In the genomic region with DNA sequence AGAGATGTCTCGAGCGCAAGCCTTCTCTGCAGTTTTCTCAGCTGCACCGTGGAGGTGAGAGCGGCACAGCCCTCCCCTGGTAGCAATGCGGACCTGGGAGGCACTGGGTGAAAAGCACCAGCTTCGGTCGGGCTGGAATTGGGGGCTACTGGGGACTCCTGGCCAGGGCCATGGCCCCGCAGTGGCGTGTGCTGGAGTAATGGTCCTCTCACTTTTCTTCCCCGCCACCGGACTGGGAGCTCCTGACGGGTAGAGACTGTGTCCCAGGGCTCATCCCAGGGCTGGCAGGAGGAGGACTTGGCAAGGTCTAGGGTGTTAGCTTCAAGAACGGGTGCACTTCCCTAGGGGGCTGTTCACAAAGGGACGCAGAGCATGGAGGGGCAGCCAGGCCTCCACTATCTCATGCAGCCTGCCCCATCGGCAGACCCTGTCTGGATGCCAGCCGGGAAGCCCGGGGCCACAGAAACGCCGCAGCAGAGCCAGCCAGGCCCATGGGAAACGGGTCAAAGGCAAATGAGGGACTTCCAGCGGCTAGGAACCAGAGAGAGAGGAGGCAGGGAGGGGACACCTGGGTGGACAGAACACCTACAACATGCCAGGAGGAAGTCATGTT, we compare ENCODE assay signal across 25 cellular contexts.
"Had no signal": no experiment of that assay in that cellular context is flagged by ENCODE, and none has a peak within 500 bp of the region (broad histone marks: within the 10 kb centered on the region; RNA-seq: fewer than 3 reads in every experiment).

No MANE protein-coding gene starts in this region.

- ATAC-seq: mucosa of descending colon; naive thymus-derived CD4-positive, alpha-beta T cell; natural killer cell treated with Interleukin-12 subunit alpha and Interleukin-12 subunit beta and Interleukin-15 and Interleukin-18, amount 100 ng/mL, for 72 hours; right lobe of liver; stimulated activated memory B cell treated with anti-CD40 and anti-IgM and Interleukin-4, amounts not matched to agents 10 μg/mL and 1 μg/mL and 100 μg/mL, for 72 hours; stimulated activated naive CD8-positive, alpha-beta T cell treated with anti-CD3 and anti-CD28 coated beads, Interleukin-15, amount 100 ng/mL, for 72 hours had no signal

- H3K36me3 Mint-ChIP-seq: memory B cell; naive thymus-derived CD4-positive, alpha-beta T cell; natural killer cell treated with Interleukin-12 subunit alpha and Interleukin-12 subunit beta and Interleukin-15 and Interleukin-18, amount 100 ng/mL, for 72 hours; stimulated activated memory B cell treated with anti-CD40 and anti-IgM and Interleukin-4, amounts not matched to agents 10 μg/mL and 1 μg/mL and 100 μg/mL, for 72 hours; type B pancreatic cell had no signal

- H3K4me3 Mint-ChIP-seq: memory B cell; naive thymus-derived CD4-positive, alpha-beta T cell; natural killer cell treated with Interleukin-12 subunit alpha and Interleukin-12 subunit beta and Interleukin-15 and Interleukin-18, amount 100 ng/mL, for 72 hours; stimulated activated memory B cell treated with anti-CD40 and anti-IgM and Interleukin-4, amounts not matched to agents 10 μg/mL and 1 μg/mL and 100 μg/mL, for 72 hours; stimulated activated naive CD8-positive, alpha-beta T cell treated with anti-CD3 and anti-CD28 coated beads, Interleukin-15, amount 100 ng/mL, for 72 hours; type B pancreatic cell had no signal

- H3K9me3 ChIP-seq: left ventricle myocardium inferior, mucosa of descending colon, right atrium auricular region, right lobe of liver, tibial nerve, uterus had no signal

- H3K36me3 ChIP-seq: left ventricle myocardium inferior, right atrium auricular region, right lobe of liver, tibial nerve, uterus had no signal

- H3K4me1 ChIP-seq: left ventricle myocardium inferior, parathyroid adenoma, right atrium auricular region, right lobe of liver, uterus had no signal

- H3K4me2 ChIP-seq: smooth muscle cell had no signal

- H2AFZ ChIP-seq: parathyroid adenoma had no signal

- H3K9me3 Mint-ChIP-seq: natural killer cell treated with Interleukin-12 subunit alpha and Interleukin-12 subunit beta and Interleukin-15 and Interleukin-18, amount 100 ng/mL, for 72 hours; stimulated activated naive CD8-positive, alpha-beta T cell treated with anti-CD3 and anti-CD28 coated beads, Interleukin-15, amount 100 ng/mL, for 72 hours had no signal

- H3K27ac ChIP-seq: left ventricle myocardium inferior, parathyroid adenoma, right atrium auricular region, right lobe of liver, tibial nerve, uterus had no signal

- H3K4me1 Mint-ChIP-seq: memory B cell; naive thymus-derived CD4-positive, alpha-beta T cell; stimulated activated naive CD8-positive, alpha-beta T cell treated with anti-CD3 and anti-CD28 coated beads, Interleukin-15, amount 100 ng/mL, for 72 hours had no signal

- H3K27me3 ChIP-seq: right atrium auricular region, right lobe of liver, tibial nerve, uterus had no signal

- H3K4me3 ChIP-seq: left ventricle myocardium inferior, lung, mucosa of descending colon, right atrium auricular region, right lobe of liver, smooth muscle cell, tibial nerve, uterus had no signal

- H3K9ac ChIP-seq: parathyroid adenoma had no signal

- H3K79me2 ChIP-seq: parathyroid adenoma had no signal

- H3K27ac Mint-ChIP-seq: memory B cell; naive thymus-derived CD4-positive, alpha-beta T cell; natural killer cell treated with Interleukin-12 subunit alpha and Interleukin-12 subunit beta and Interleukin-15 and Interleukin-18, amount 100 ng/mL, for 72 hours; progenitor cell of endocrine pancreas; stimulated activated memory B cell treated with anti-CD40 and anti-IgM and Interleukin-4, amounts not matched to agents 10 μg/mL and 1 μg/mL and 100 μg/mL, for 72 hours; stimulated activated naive CD8-positive, alpha-beta T cell treated with anti-CD3 and anti-CD28 coated beads, Interleukin-15, amount 100 ng/mL, for 72 hours; type B pancreatic cell had no signal

- DNase-seq: islet precursor cell; left ventricle myocardium inferior; midbrain; mucosa of descending colon; naive thymus-derived CD4-positive, alpha-beta T cell; nucleus accumbens; right lobe of liver; stimulated activated CD4-positive, alpha-beta T cell treated with anti-CD3 and anti-CD28 coated beads, Interleukin-1b, Interleukin-23, amount 100 ng/mL, for 48 hours; stimulated activated CD4-positive, alpha-beta T cell treated with anti-CD3 and anti-CD28 coated beads, Interleukin-2, amount 100 ng/mL, for 48 hours; stimulated activated CD4-positive, alpha-beta T cell treated with anti-CD3 and anti-CD28 coated beads, Interleukin-4, amount 100 ng/mL, for 4 hours; stimulated activated CD8-positive, alpha-beta memory T cell treated with anti-CD3 and anti-CD28 coated beads, Interleukin-4, amount 100 ng/mL, for 48 hours; stimulated activated naive CD4-positive, alpha-beta T cell treated with Interleukin-2 at 50 U/mL for 16 hours; stimulated activated naive CD8-positive, alpha-beta T cell treated with anti-CD3 and anti-CD28 coated beads, Interleukin-15, amount 100 ng/mL, for 72 hours; substantia nigra; uterus had no signal
